In the genomic region with DNA sequence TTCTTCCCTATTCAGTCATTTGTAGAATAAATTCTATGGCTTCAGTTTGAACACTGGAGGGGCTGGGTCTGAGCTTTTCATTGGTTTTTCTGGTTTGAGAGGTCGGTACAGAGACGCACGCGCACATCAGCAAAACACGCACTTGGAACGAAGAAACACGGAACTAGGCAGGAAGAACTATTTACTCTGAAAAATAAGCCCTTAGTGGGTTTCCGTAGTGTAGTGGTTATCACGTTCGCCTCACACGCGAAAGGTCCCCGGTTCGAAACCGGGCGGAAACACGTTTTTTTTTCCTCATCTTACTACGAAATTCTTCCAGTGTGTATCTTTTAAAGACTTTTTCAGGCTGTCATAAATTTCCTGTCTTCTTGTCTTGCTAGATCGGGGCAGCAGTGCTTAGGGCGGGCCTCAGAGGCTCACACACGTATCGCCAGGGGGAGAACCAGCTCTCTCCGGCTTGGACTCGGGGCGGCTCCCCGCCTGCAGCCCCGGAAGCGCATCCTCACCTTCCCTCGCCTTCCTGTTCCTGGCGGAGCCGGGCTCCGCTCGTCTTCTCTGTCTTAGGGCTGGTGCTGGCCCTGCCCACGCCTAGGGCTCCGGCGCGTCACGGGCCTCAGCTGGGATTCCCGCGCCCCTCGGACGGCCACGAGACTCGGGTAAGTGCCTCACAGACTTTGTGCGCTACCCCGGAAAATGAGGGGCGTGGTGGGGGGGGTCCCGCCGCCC, we compare ENCODE assay signal across 1 cellular context.
TF ChIP-seq lines count a peak whose summit lies in the region.

Gene HMGN4, plus strand, starts transcription at position 521 of the 726 bp plus-strand sequence. CDS start 6,841 bp downstream, outside the sequence.

TF ChIP-seq in HepG2, 621 proteins besides CTCF, POLR2A, EP300 and RAD21 (continued from another document and continues in another):
- TF ChIP-seq, protein P1, sequence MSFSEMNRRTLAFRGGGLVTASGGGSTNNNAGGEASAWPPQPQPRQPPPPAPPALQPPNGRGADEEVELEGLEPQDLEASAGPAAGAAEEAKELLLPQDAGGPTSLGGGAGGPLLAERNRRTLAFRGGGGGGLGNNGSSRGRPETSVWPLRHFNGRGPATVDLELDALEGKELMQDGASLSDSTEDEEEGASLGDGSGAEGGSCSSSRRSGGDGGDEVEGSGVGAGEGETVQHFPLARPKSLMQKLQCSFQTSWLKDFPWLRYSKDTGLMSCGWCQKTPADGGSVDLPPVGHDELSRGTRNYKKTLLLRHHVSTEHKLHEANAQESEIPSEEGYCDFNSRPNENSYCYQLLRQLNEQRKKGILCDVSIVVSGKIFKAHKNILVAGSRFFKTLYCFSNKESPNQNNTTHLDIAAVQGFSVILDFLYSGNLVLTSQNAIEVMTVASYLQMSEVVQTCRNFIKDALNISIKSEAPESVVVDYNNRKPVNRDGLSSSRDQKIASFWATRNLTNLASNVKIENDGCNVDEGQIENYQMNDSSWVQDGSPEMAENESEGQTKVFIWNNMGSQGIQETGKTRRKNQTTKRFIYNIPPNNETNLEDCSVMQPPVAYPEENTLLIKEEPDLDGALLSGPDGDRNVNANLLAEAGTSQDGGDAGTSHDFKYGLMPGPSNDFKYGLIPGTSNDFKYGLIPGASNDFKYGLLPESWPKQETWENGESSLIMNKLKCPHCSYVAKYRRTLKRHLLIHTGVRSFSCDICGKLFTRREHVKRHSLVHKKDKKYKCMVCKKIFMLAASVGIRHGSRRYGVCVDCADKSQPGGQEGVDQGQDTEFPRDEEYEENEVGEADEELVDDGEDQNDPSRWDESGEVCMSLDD (CRISPR knock-in tag; IDR thresholded peaks at IDR 0.05; ENCODE audit: borderline replicate concordance): peak; percentile 71; the same call in 1 of the 2 replicates
- TF ChIP-seq ZFAT (CRISPR knock-in tag; conservative IDR thresholded peaks at IDR 0.05) (no peak), SP5 (CRISPR knock-in tag; IDR thresholded peaks at IDR 0.05; ENCODE audit: borderline replicate concordance, low read depth) (no peak), STAG1 (CRISPR knock-in tag; IDR thresholded peaks at IDR 0.05) (peak; percentile 35), ARID2 (CRISPR knock-in tag; IDR thresholded peaks at IDR 0.05; ENCODE audit: borderline replicate concordance) (peak; percentile 78; the same call in 1 of the 2 replicates), ZNF546 (CRISPR knock-in tag; conservative IDR thresholded peaks at IDR 0.05) (peak; percentile 93), ZNF552 (CRISPR knock-in tag; IDR thresholded peaks at IDR 0.05; ENCODE audit: borderline replicate concordance) (peak; percentile 90), RFXANK (CRISPR knock-in tag; IDR thresholded peaks at IDR 0.05) (no peak), TP53 (CRISPR knock-in tag; conservative IDR thresholded peaks at IDR 0.05) (no peak; the same call in 1 of the 2 replicates), CHCHD3 (CRISPR knock-in tag; IDR thresholded peaks at IDR 0.05) (no peak), KMT2A (CRISPR knock-in tag; IDR thresholded peaks at IDR 0.05) (no peak; the same call in 1 of the 2 replicates), ZNF354B (CRISPR knock-in tag; IDR thresholded peaks at IDR 0.05) (no peak), SNRNP70 (IDR thresholded peaks at IDR 0.05; ENCODE audit: low read depth, low read length) (no peak), RARA (CRISPR knock-in tag; IDR thresholded peaks at IDR 0.05) (peak; percentile 5; the same call in 1 of the 2 replicates), SSRP1 (CRISPR knock-in tag; IDR thresholded peaks at IDR 0.05) (0 out of 2 replicates have a peak, but pooled peaks have one; percentile 11), RFXAP (CRISPR knock-in tag; IDR thresholded peaks at IDR 0.05; ENCODE audit: borderline replicate concordance) (peak; percentile 77; the same call in 1 of the 2 replicates), ATM (IDR thresholded peaks at IDR 0.05; ENCODE audit: borderline replicate concordance) (no peak), ZNF790 (CRISPR knock-in tag; IDR thresholded peaks at IDR 0.05; ENCODE audit: borderline replicate concordance) (no peak), SKIL (CRISPR knock-in tag; IDR thresholded peaks at IDR 0.05; ENCODE audit: borderline replicate concordance) (no peak), CCAR2 (optimal IDR thresholded peaks at IDR 0.05; ENCODE audit: low read depth, low read length) (no peak)
- TF ChIP-seq, protein P2, sequence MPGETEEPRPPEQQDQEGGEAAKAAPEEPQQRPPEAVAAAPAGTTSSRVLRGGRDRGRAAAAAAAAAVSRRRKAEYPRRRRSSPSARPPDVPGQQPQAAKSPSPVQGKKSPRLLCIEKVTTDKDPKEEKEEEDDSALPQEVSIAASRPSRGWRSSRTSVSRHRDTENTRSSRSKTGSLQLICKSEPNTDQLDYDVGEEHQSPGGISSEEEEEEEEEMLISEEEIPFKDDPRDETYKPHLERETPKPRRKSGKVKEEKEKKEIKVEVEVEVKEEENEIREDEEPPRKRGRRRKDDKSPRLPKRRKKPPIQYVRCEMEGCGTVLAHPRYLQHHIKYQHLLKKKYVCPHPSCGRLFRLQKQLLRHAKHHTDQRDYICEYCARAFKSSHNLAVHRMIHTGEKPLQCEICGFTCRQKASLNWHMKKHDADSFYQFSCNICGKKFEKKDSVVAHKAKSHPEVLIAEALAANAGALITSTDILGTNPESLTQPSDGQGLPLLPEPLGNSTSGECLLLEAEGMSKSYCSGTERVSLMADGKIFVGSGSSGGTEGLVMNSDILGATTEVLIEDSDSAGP (CRISPR knock-in tag; IDR thresholded peaks at IDR 0.05; ENCODE audit: borderline replicate concordance): peak; percentile 64; the same call in 1 of the 2 replicates
- TF ChIP-seq, protein P3, sequence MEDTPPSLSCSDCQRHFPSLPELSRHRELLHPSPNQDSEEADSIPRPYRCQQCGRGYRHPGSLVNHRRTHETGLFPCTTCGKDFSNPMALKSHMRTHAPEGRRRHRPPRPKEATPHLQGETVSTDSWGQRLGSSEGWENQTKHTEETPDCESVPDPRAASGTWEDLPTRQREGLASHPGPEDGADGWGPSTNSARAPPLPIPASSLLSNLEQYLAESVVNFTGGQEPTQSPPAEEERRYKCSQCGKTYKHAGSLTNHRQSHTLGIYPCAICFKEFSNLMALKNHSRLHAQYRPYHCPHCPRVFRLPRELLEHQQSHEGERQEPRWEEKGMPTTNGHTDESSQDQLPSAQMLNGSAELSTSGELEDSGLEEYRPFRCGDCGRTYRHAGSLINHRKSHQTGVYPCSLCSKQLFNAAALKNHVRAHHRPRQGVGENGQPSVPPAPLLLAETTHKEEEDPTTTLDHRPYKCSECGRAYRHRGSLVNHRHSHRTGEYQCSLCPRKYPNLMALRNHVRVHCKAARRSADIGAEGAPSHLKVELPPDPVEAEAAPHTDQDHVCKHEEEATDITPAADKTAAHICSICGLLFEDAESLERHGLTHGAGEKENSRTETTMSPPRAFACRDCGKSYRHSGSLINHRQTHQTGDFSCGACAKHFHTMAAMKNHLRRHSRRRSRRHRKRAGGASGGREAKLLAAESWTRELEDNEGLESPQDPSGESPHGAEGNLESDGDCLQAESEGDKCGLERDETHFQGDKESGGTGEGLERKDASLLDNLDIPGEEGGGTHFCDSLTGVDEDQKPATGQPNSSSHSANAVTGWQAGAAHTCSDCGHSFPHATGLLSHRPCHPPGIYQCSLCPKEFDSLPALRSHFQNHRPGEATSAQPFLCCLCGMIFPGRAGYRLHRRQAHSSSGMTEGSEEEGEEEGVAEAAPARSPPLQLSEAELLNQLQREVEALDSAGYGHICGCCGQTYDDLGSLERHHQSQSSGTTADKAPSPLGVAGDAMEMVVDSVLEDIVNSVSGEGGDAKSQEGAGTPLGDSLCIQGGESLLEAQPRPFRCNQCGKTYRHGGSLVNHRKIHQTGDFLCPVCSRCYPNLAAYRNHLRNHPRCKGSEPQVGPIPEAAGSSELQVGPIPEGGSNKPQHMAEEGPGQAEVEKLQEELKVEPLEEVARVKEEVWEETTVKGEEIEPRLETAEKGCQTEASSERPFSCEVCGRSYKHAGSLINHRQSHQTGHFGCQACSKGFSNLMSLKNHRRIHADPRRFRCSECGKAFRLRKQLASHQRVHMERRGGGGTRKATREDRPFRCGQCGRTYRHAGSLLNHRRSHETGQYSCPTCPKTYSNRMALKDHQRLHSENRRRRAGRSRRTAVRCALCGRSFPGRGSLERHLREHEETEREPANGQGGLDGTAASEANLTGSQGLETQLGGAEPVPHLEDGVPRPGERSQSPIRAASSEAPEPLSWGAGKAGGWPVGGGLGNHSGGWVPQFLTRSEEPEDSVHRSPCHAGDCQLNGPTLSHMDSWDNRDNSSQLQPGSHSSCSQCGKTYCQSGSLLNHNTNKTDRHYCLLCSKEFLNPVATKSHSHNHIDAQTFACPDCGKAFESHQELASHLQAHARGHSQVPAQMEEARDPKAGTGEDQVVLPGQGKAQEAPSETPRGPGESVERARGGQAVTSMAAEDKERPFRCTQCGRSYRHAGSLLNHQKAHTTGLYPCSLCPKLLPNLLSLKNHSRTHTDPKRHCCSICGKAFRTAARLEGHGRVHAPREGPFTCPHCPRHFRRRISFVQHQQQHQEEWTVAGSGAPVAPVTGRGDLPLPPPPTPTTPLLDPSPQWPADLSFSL (CRISPR knock-in tag; IDR thresholded peaks at IDR 0.05): no peak
- TF ChIP-seq, protein P4, sequence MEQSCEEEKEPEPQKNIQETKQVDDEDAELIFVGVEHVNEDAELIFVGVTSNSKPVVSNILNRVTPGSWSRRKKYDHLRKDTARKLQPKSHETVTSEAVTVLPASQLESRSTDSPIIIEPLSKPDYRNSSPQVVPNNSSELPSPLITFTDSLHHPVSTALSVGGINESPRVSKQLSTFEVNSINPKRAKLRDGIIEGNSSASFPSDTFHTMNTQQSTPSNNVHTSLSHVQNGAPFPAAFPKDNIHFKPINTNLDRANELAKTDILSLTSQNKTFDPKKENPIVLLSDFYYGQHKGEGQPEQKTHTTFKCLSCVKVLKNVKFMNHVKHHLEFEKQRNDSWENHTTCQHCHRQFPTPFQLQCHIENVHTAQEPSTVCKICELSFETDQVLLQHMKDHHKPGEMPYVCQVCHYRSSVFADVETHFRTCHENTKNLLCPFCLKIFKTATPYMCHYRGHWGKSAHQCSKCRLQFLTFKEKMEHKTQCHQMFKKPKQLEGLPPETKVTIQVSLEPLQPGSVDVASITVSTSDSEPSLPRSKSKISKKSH (CRISPR knock-in tag; IDR thresholded peaks at IDR 0.05; ENCODE audit: borderline replicate concordance): no peak
- TF ChIP-seq, protein P5, sequence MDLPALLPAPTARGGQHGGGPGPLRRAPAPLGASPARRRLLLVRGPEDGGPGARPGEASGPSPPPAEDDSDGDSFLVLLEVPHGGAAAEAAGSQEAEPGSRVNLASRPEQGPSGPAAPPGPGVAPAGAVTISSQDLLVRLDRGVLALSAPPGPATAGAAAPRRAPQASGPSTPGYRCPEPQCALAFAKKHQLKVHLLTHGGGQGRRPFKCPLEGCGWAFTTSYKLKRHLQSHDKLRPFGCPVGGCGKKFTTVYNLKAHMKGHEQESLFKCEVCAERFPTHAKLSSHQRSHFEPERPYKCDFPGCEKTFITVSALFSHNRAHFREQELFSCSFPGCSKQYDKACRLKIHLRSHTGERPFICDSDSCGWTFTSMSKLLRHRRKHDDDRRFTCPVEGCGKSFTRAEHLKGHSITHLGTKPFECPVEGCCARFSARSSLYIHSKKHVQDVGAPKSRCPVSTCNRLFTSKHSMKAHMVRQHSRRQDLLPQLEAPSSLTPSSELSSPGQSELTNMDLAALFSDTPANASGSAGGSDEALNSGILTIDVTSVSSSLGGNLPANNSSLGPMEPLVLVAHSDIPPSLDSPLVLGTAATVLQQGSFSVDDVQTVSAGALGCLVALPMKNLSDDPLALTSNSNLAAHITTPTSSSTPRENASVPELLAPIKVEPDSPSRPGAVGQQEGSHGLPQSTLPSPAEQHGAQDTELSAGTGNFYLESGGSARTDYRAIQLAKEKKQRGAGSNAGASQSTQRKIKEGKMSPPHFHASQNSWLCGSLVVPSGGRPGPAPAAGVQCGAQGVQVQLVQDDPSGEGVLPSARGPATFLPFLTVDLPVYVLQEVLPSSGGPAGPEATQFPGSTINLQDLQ (CRISPR knock-in tag; IDR thresholded peaks at IDR 0.05): peak; percentile 52
- TF ChIP-seq, protein P6, sequence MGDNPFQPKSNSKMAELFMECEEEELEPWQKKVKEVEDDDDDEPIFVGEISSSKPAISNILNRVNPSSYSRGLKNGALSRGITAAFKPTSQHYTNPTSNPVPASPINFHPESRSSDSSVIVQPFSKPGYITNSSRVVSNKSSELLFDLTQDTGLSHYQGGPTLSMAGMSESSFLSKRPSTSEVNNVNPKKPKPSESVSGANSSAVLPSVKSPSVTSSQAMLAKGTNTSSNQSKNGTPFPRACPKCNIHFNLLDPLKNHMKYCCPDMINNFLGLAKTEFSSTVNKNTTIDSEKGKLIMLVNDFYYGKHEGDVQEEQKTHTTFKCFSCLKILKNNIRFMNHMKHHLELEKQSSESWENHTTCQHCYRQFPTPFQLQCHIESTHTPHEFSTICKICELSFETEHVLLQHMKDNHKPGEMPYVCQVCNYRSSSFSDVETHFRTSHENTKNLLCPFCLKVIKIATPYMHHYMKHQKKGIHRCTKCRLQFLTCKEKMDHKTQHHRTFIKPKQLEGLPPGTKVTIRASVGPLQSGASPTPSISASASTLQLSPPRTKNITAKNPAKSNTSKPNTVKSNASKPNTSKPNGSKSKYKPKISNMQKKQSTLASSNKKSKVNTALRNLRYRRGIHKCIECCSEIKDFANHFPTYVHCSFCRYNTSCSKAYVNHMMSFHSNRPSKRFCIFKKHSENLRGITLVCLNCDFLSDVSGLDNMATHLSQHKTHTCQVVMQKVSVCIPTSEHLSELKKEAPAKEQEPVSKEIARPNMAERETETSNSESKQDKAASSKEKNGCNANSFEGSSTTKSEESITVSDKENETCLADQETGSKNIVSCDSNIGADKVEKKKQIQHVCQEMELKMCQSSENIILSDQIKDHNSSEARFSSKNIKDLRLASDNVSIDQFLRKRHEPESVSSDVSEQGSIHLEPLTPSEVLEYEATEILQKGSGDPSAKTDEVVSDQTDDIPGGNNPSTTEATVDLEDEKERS (CRISPR knock-in tag; IDR thresholded peaks at IDR 0.05): no peak; the same call in 1 of the 2 replicates
- TF ChIP-seq, protein P7, sequence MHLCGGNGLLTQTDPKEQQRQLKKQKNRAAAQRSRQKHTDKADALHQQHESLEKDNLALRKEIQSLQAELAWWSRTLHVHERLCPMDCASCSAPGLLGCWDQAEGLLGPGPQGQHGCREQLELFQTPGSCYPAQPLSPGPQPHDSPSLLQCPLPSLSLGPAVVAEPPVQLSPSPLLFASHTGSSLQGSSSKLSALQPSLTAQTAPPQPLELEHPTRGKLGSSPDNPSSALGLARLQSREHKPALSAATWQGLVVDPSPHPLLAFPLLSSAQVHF (CRISPR knock-in tag; IDR thresholded peaks at IDR 0.05): no peak
